In genomic region chr13:104943331-104943730, GRCh38 we compare ENCODE assay signal across 8 cellular contexts.
"Had no signal": no experiment of that assay in that cellular context is flagged by ENCODE, and none has a peak within 500 bp of the region (broad histone marks: within the 10 kb centered on the region; RNA-seq: fewer than 3 reads in every experiment).

No MANE protein-coding gene starts in this region.

- H3K9ac ChIP-seq: GM23248 had no signal

- DNase-seq: GM23248, GOT3, H7, HCEC 1CT, KBM-7 had no signal

- H3K4me3 ChIP-seq: GM23248 had no signal

- H3K4me1 Mint-ChIP-seq: IgD-negative memory B cell had no signal

- H3K27ac Mint-ChIP-seq: IgD-negative memory B cell had no signal

- H3K27ac ChIP-seq: GM23248, HL-60 had no signal

- H3K36me3 Mint-ChIP-seq: IgD-negative memory B cell had no signal

- H2AFZ ChIP-seq: GM23248 had no signal

- H3K27me3 Mint-ChIP-seq: IgD-negative memory B cell had no signal

- ATAC-seq: HepG2 had no signal

- H3K9me3 Mint-ChIP-seq: IgD-negative memory B cell had no signal

- H3K4me3 Mint-ChIP-seq: IgD-negative memory B cell had no signal
